ENCODE assay signal across 12 cellular contexts in the genomic region with DNA sequence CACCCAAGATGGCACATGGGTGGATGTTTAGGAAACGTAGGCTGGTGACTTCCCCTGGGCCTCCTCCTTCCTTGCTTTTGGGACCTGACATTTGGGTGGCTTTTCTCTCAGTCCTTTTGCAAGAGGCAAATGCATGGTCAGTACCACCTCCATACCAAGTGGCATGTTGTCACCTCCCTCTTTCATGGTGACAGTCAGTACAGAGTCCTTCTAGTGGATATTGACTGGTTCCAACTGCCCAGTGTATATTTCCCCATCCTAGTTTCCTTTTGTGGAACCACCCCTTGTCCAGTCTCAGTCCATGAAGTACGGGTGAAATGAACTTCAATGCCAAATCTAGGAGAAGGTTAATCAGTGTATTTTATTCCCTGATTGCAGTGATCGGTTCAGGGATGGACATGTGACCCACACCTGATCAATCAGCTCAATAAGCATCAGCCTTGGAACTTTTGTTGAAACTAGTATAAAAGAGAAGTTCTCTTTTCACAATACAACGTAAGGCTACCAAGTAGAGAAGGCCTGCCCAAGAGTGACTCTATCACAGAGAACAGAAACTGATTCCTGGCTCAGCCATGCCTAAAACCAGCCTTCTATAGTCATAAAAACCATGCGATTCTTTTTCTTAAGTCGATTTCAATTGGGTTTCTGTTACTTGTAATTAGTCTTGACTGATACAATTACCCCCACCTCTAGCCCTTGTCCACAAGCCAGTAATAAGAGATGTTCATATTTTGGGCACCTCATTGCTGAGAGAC.
DNase-seq lines count a peak whose midpoint lies in the region; ATAC-seq and TF ChIP-seq lines count a peak whose summit lies in the region.
"Had no signal": no experiment of that assay in that cellular context is flagged by ENCODE, and none has a peak within 500 bp of the region (broad histone marks: within the 10 kb centered on the region; RNA-seq: fewer than 3 reads in every experiment).

No MANE protein-coding gene starts in this region.

- no peak overlapping the region for H3K4me3 Mint-ChIP-seq in stimulated activated naive B cell treated with anti-CD40 and anti-IgM and Interleukin-4, amounts not matched to agents 10 μg/mL and 1 μg/mL and 100 μg/mL, for 72 hours
- H3K4me3 Mint-ChIP-seq: brain had no signal

- WGBS in thyroid gland, 2 donors = 83 to 91% methylated on average over 6 of the region's 6 CpGs

- no peaks in the 10 kb centered on the region for H3K36me3 ChIP-seq in thyroid gland

- no peak overlapping the region for H3K27ac ChIP-seq in thyroid gland

- H3K9me3 ChIP-seq in thyroid gland = no peaks in the 10 kb centered on the region

- H3K27ac Mint-ChIP-seq in stimulated activated naive B cell treated with anti-CD40 and anti-IgM and Interleukin-4, amounts not matched to agents 10 μg/mL and 1 μg/mL and 100 μg/mL, for 72 hours = no peak overlapping the region
- H3K27ac Mint-ChIP-seq: brain had no signal

- intact Hi-C loops in left ventricle myocardium superior (cut with micrococcal nuclease) (no loop called here), thyroid gland (cut with DNase I) (no loop called here)

- peaks cover 17 to 22% of the 10 kb centered on the region in 2 donors for H3K4me1 ChIP-seq in thyroid gland

- TF ChIP-seq CTCF in thyroid gland (IDR thresholded peaks at IDR 0.05) = no peak

- DNase-seq in stimulated activated naive B cell treated with anti-CD40 and anti-IgM and Interleukin-4, amounts not matched to agents 10 μg/mL and 1 μg/mL and 100 μg/mL, for 72 hours = no peak
- DNase-seq in inferior parietal cortex (ENCODE audit: extremely low spot score) = no peak
- no peak for DNase-seq in left ventricle myocardium superior
- DNase-seq in thyroid gland = no peak
- DNase-seq: DMS53; GOT3; NCI-H524; stimulated activated CD4-positive, alpha-beta T cell treated with anti-CD3 and anti-CD28 coated beads, Interleukin-2, amount 100 ng/mL, for 48 hours had no signal

- H3K36me3 Mint-ChIP-seq in stimulated activated naive B cell treated with anti-CD40 and anti-IgM and Interleukin-4, amounts not matched to agents 10 μg/mL and 1 μg/mL and 100 μg/mL, for 72 hours = no peaks in the 10 kb centered on the region
- H3K36me3 Mint-ChIP-seq: brain had no signal

- no peaks in the 10 kb centered on the region for H3K27me3 ChIP-seq in thyroid gland

- peaks cover 13 to 28% of the 10 kb centered on the region in 2 donors for H3K4me1 Mint-ChIP-seq in stimulated activated naive B cell treated with anti-CD40 and anti-IgM and Interleukin-4, amounts not matched to agents 10 μg/mL and 1 μg/mL and 100 μg/mL, for 72 hours

- ATAC-seq in GM19324 (IDR thresholded peaks at IDR 0.05; ENCODE audit: low FRiP score, unreplicated experiment) = peak; percentile 96
- peak; percentile 99 for ATAC-seq in HG02623 (IDR thresholded peaks at IDR 0.05; ENCODE audit: unreplicated experiment)
- ATAC-seq in HG03432 (IDR thresholded peaks at IDR 0.05; ENCODE audit: unreplicated experiment) = peak; percentile 99
- peak; percentile 98 to 99 for ATAC-seq in stimulated activated naive B cell treated with anti-CD40 and anti-IgM and Interleukin-4, amounts not matched to agents 10 μg/mL and 1 μg/mL and 100 μg/mL, for 72 hours (replicated peaks)
- ATAC-seq in left ventricle myocardium superior = no peak

- TF ChIP-seq POLR2A in thyroid gland (IDR thresholded peaks at IDR 0.05) = no peak

- no peak overlapping the region for H3K4me3 ChIP-seq in thyroid gland (replicated peaks in 1 of 3)

- H3K9me3 Mint-ChIP-seq in stimulated activated naive B cell treated with anti-CD40 and anti-IgM and Interleukin-4, amounts not matched to agents 10 μg/mL and 1 μg/mL and 100 μg/mL, for 72 hours = no peaks in the 10 kb centered on the region
- H3K9me3 Mint-ChIP-seq: brain had no signal

- H3K27me3 Mint-ChIP-seq in stimulated activated naive B cell treated with anti-CD40 and anti-IgM and Interleukin-4, amounts not matched to agents 10 μg/mL and 1 μg/mL and 100 μg/mL, for 72 hours = peaks cover 0 to 6% of the 10 kb centered on the region in 2 donors
- H3K27me3 Mint-ChIP-seq: brain had no signal
